In the genomic region with DNA sequence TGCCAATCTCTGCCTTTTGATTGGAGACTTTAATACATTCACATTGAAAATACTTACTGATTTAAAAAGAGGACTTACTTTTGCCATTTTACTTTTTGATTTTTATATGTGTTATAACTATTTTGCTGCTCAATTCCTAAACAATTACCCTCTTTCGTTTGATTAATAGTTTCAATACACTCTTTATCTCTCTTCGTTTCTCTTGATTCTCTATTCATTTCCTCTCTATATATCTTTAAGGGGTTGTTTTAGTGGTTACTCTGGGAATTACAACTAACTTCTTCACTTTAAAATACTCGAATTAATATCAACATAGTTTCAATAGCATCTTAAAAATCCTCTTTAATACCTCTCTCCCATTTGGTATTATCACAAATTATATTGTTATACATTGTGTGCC, we compare ENCODE assay signal across 20 cellular contexts.
DNase-seq lines count a peak whose midpoint lies in the region; ATAC-seq and TF ChIP-seq lines count a peak whose summit lies in the region.
"Had no signal": no experiment of that assay in that cellular context is flagged by ENCODE, and none has a peak within 500 bp of the region (broad histone marks: within the 10 kb centered on the region; RNA-seq: fewer than 3 reads in every experiment).

No MANE protein-coding gene starts in this region.

- H3K36me3 ChIP-seq in PC-9 (ENCODE audit: low read depth) (no peaks in the 10 kb centered on the region), left ventricle myocardium inferior (no peaks in the 10 kb centered on the region)
- H3K36me3 ChIP-seq: BE2C, SJCRH30 had no signal

- CTCF ChIA-PET in PC-9 (lab: Charles Lee), result no interaction called here

- intact Hi-C loops in PC-9 (cut with micrococcal nuclease; ENCODE audit: unreplicated experiment), result no loop called here
- intact Hi-C loops in left ventricle myocardium inferior (cut with micrococcal nuclease), result no loop called here

- H3K4me1 ChIP-seq in PC-9 (replicated peaks; ENCODE audit: insufficient read depth), result no peaks in the 10 kb centered on the region
- no peaks in the 10 kb centered on the region for H3K4me1 ChIP-seq in foreskin keratinocyte
- no peaks in the 10 kb centered on the region for H3K4me1 ChIP-seq in left ventricle myocardium inferior
- H3K4me1 ChIP-seq: BE2C, SJCRH30 had no signal

- TF ChIP-seq CTCF in PC-9 (conservative IDR thresholded peaks at IDR 0.05), result 0 out of 2 replicates have a peak, but pooled peaks have one; percentile 23
- peak; percentile 6 for TF ChIP-seq CTCF in foreskin keratinocyte (conservative IDR thresholded peaks at IDR 0.05)
- TF ChIP-seq CTCF in retinal pigment epithelial cell (conservative IDR thresholded peaks at IDR 0.05; ENCODE audit: low read depth, low read length), result peak; percentile 4
- TF ChIP-seq CTCF in left ventricle myocardium inferior (IDR thresholded peaks at IDR 0.05; ENCODE audit: borderline replicate concordance), result no peak

- H3F3A ChIP-seq in PC-9 (ENCODE audit: insufficient read depth, low read depth), result no peaks in the 10 kb centered on the region

- no peak for ATAC-seq in foreskin keratinocyte
- ATAC-seq: CD8-positive, alpha-beta T cell had no signal

- no peaks in the 10 kb centered on the region for H3K9me2 ChIP-seq in PC-9 (ENCODE audit: insufficient read depth)

- H3K27ac ChIP-seq in PC-9 (no peak overlapping the region), foreskin keratinocyte (no peak overlapping the region), left ventricle myocardium inferior (replicated peaks) (no peak overlapping the region)
- H3K27ac ChIP-seq: SJCRH30 had no signal

- no peaks in the 10 kb centered on the region for H3K79me2 ChIP-seq in PC-9 (ENCODE audit: low read depth)

- no peak overlapping the region for H2AFZ ChIP-seq in PC-9

- no peaks in the 10 kb centered on the region for H4K20me1 ChIP-seq in PC-9 (ENCODE audit: insufficient read depth)

- DNase-seq in ELR (ENCODE audit: low read depth) (peak; percentile 2), PC-9 (no peak), foreskin keratinocyte (no peak), retinal pigment epithelial cell (ENCODE audit: low read depth) (no peak), left ventricle myocardium inferior (no peak), germinal center (ENCODE audit: low spot score) (no peak), GF-D8 (lab: John Stamatoyannopoulos, UW) (no peak)
- DNase-seq in stimulated activated CD4-positive, alpha-beta T cell treated with anti-CD3 and anti-CD28 coated beads, Interleukin-15, amount 100 ng/mL, for 24 hours, result no peak
- DNase-seq: BE2C; CD8-positive, alpha-beta T cell; H9; MV-4-11; NCI-H1417; NCI-H1930; NCI-H2171; NCI-H446; NCI-H69; NK-92 treated with Interleukin-12 subunit alpha and Interleukin-12 subunit beta, amount 100 ng/mL, for 24 hours; OCI-M1; SJCRH30 had no signal

- H3K4me3 ChIP-seq in PC-9 (no peak overlapping the region), retinal pigment epithelial cell (ENCODE audit: low read length) (no peak overlapping the region), left ventricle myocardium inferior (no peak overlapping the region)
- H3K4me3 ChIP-seq: SJCRH30 had no signal

- H3K27me3 ChIP-seq in PC-9 (ENCODE audit: insufficient read depth, low read depth) (no peaks in the 10 kb centered on the region), foreskin keratinocyte (no peaks in the 10 kb centered on the region), left ventricle myocardium inferior (ENCODE audit: low read depth) (no peaks in the 10 kb centered on the region)
- H3K27me3 ChIP-seq: BE2C, SJCRH30 had no signal

- no peak overlapping the region for H3K4me2 ChIP-seq in PC-9

- H3K9me3 ChIP-seq in PC-9 (ENCODE audit: insufficient read depth, low read depth) (no peaks in the 10 kb centered on the region), left ventricle myocardium inferior (replicated peaks) (no peaks in the 10 kb centered on the region)
- H3K9me3 ChIP-seq: BE2C, SJCRH30 had no signal

- BruUV-seq in PC-9 (replicated peaks; lab: Mats Ljungman, UMichigan), result no TSS peak

- POLR2A ChIA-PET in PC-9 (lab: Charles Lee; ENCODE audit: unreplicated experiment), result interaction anchor here (0.6 kb wide), 1 partner anchor 9 kb away, joined by 8 read pairs; no protein-coding TSS in a partner anchor
